In genomic region chr2:232568161-232568560, GRCh38 we compare ENCODE assay signal across 10 cellular contexts. TPM values are rescaled to one million over a fixed set of nuclear protein-coding genes. Genes with fewer than 3 reads are reported as not detected.
DNase-seq lines count a peak whose midpoint lies in the region; ATAC-seq and TF ChIP-seq lines count a peak whose summit lies in the region.
"Had no signal": no experiment of that assay in that cellular context is flagged by ENCODE, and none has a peak within 500 bp of the region (broad histone marks: within the 10 kb centered on the region; RNA-seq: fewer than 3 reads in every experiment).

No MANE protein-coding gene starts in this region.

- peaks cover 7 to 9% of the 10 kb centered on the region in 2 experiments; a peak in 3 of 4 replicates for H3K4me1 Mint-ChIP-seq in H9
- H3K4me1 Mint-ChIP-seq: activated CD4-positive, alpha-beta T cell treated with anti-CD3 and anti-CD28 coated beads, Interleukin-2, amount 10 ng/mL, durations not matched to agents 7 days and 5 days had no signal

- peaks cover 42 to 90% (median 74%) of the 10 kb centered on the region in 3 experiments; a peak in 6 of 7 replicates for H3K36me3 Mint-ChIP-seq in H9 (ENCODE audit: insufficient read depth in 1 of 3, low read depth in 3 of 3)

- H2BK15ac ChIP-seq in H9 (ENCODE audit: low read depth, low read length): no peak overlapping the region

- no peaks in the 10 kb centered on the region for H3K79me2 ChIP-seq in H9 (ENCODE audit: insufficient read depth, low read length)

- peak; percentile 90 for DNase-seq in EH (ENCODE audit: low read depth)
- peak; percentile 49 for DNase-seq in MV-4-11 (lab: John Stamatoyannopoulos, UW)
- DNase-seq in dedifferentiated amniotic fluid mesenchymal stem cell (ENCODE audit: extremely low spot score): peak; percentile 86
- no peak for DNase-seq in mucosa of descending colon
- DNase-seq in H9: no peak
- DNase-seq in DMS114 treated with DMSO at 0.1 percent for 48 hours (lab: John Stamatoyannopoulos, UW; ENCODE audit: unreplicated experiment): no peak
- DNase-seq: activated CD4-positive, alpha-beta T cell treated with anti-CD3 and anti-CD28 coated beads, Interleukin-2, amount 10 ng/mL, durations not matched to agents 7 days and 5 days had no signal

- no peaks in the 10 kb centered on the region for H3K23me2 ChIP-seq in H9 (ENCODE audit: insufficient read length, low read depth, low read length, poor library complexity, severe bottlenecking)

- H3K23ac ChIP-seq in H9 (ENCODE audit: insufficient read length, low read depth, low read length): no peak overlapping the region

- no peak overlapping the region for H4K8ac ChIP-seq in H9 (replicated peaks; ENCODE audit: insufficient read length, low read depth, low read length)

- intact Hi-C loops in mucosa of descending colon (cut with DNase I, micrococcal nuclease): no loop called here

- ATAC-seq in mucosa of descending colon (peak; percentile 79), HG02678 (IDR thresholded peaks at IDR 0.05; ENCODE audit: unreplicated experiment) (no peak), GM18498 (IDR thresholded peaks at IDR 0.05; ENCODE audit: unreplicated experiment) (no peak)

- H3K4me1 ChIP-seq in mucosa of descending colon (ENCODE audit: low read depth): peaks cover 11% of the 10 kb centered on the region
- H3K4me1 ChIP-seq in H9 (ENCODE audit: insufficient read depth, low read length): no peaks in the 10 kb centered on the region

- no peak overlapping the region for H4K5ac ChIP-seq in H9 (ENCODE audit: insufficient read length, low read depth, low read length)

- no CpG with 5 or more reads among the region's 5 CpGs for WGBS in H9 (ENCODE audit: extremely low coverage, insufficient read length, low lambda C conversion rate)

- no peaks in the 10 kb centered on the region for H4K20me1 ChIP-seq in H9 (ENCODE audit: control insufficient read depth, insufficient read depth, insufficient read length)

- no peak overlapping the region for H3K14ac ChIP-seq in H9 (ENCODE audit: insufficient read depth, low read length)

- no peaks in the 10 kb centered on the region for H3K27me3 Mint-ChIP-seq in H9 (ENCODE audit: low read depth)
- H3K27me3 Mint-ChIP-seq: activated CD4-positive, alpha-beta T cell treated with anti-CD3 and anti-CD28 coated beads, Interleukin-2, amount 10 ng/mL, durations not matched to agents 7 days and 5 days had no signal

- H3K79me1 ChIP-seq in H9 (ENCODE audit: insufficient read depth, low read depth, low read length, poor library complexity, severe bottlenecking): no peaks in the 10 kb centered on the region

- H2BK120ac ChIP-seq in H9 (ENCODE audit: low read depth, low read length, poor library complexity, severe bottlenecking): no peak overlapping the region

- H3K9ac ChIP-seq in H9 (ENCODE audit: extremely low read depth, insufficient read length, low read length): no peak overlapping the region

- H3K4me2 ChIP-seq in H9 (ENCODE audit: insufficient read depth, insufficient read length, low read length): no peak overlapping the region

- no peak overlapping the region for H3K18ac ChIP-seq in H9 (ENCODE audit: insufficient read length, low read depth, low read length)

- no peak overlapping the region for H3K27ac Mint-ChIP-seq in H9
- H3K27ac Mint-ChIP-seq: activated CD4-positive, alpha-beta T cell treated with anti-CD3 and anti-CD28 coated beads, Interleukin-2, amount 10 ng/mL, durations not matched to agents 7 days and 5 days had no signal

- H2BK12ac ChIP-seq in H9 (ENCODE audit: insufficient read length, low read depth, low read length): no peak overlapping the region

- no peak overlapping the region for H2AK5ac ChIP-seq in H9 (ENCODE audit: insufficient read length, low read length)

- H2BK20ac ChIP-seq in H9 (ENCODE audit: low read depth, low read length, poor library complexity, severe bottlenecking): no peak overlapping the region

- H3K4me3 ChIP-seq in mucosa of descending colon: no peak overlapping the region

- no peak overlapping the region for H2AFZ ChIP-seq in H9 (ENCODE audit: low read length)

- no peak overlapping the region for H3T11ph ChIP-seq in H9 (ENCODE audit: low read length)

- no peak overlapping the region for H3K56ac ChIP-seq in H9 (ENCODE audit: insufficient read length, low read depth, low read length)

- peaks cover 13% of the 10 kb centered on the region for H3K36me3 ChIP-seq in mucosa of descending colon (ENCODE audit: low read depth)

- H3K9me3 ChIP-seq in mucosa of descending colon: no peaks in the 10 kb centered on the region
- H3K9me3 ChIP-seq in H9 (ENCODE audit: control insufficient read depth, low read depth, low read length): no peaks in the 10 kb centered on the region
- H3K9me3 ChIP-seq: neutrophil had no signal

- no peak overlapping the region for H4K91ac ChIP-seq in H9 (ENCODE audit: insufficient read length, low read depth, low read length)

- H3K27me3 ChIP-seq in H9 (ENCODE audit: insufficient read depth, low read length): no peaks in the 10 kb centered on the region
- H3K27me3 ChIP-seq: neutrophil had no signal

- H3K4me3 Mint-ChIP-seq in H9: no peak overlapping the region
- H3K4me3 Mint-ChIP-seq: activated CD4-positive, alpha-beta T cell treated with anti-CD3 and anti-CD28 coated beads, Interleukin-2, amount 10 ng/mL, durations not matched to agents 7 days and 5 days had no signal

- TF ChIP-seq CTCF in mucosa of descending colon (IDR thresholded peaks at IDR 0.05) (no peak), H9 (conservative IDR thresholded peaks at IDR 0.05) (no peak)

- H2BK5ac ChIP-seq in H9 (ENCODE audit: insufficient read length, low read length): no peak overlapping the region

- H3K9me3 Mint-ChIP-seq in H9: no peaks in the 10 kb centered on the region
- H3K9me3 Mint-ChIP-seq: activated CD4-positive, alpha-beta T cell treated with anti-CD3 and anti-CD28 coated beads, Interleukin-2, amount 10 ng/mL, durations not matched to agents 7 days and 5 days had no signal

- H3K27ac ChIP-seq in H9 (ENCODE audit: insufficient read length, low read depth, low read length): no peak overlapping the region
- H3K27ac ChIP-seq: neutrophil had no signal

- no peak overlapping the region for H3K4ac ChIP-seq in H9 (ENCODE audit: low read depth, low read length)

RNA-seq across cellular contexts. Expression of gene EIF4E2, which starts 17.7 kb away (rescaled TPM):
- total RNA-seq in mucosa of descending colon (100 to 1,000 TPM in 1 of 3 donors, 10 to 100 TPM in 2; 62.7 to 116 (median 90.9) TPM), H9 (2021) (108 and 109 TPM in 2 replicates)

RNA-seq across cellular contexts. Expression of gene TIGD1, which starts 17.8 kb away (rescaled TPM):
- total RNA-seq in mucosa of descending colon: 1 to 10 TPM; 4.1 to 5.6 (median 5.4) TPM
- 4.8 and 6.3 TPM in 2 replicates for total RNA-seq in H9 (2021)

RNA-seq across cellular contexts. Expression of gene CHRNG, which starts 28.7 kb away (rescaled TPM):
- total RNA-seq in mucosa of descending colon: not detected
- not detected in 2 replicates for total RNA-seq in H9 (2021)
- total RNA-seq: activated CD4-positive, alpha-beta T cell treated with anti-CD3 and anti-CD28 coated beads, Interleukin-2, amount 10 ng/mL, durations not matched to agents 7 days and 5 days had no signal

RNA-seq across cellular contexts. Expression of gene CHRND, which starts 42.2 kb away (rescaled TPM):
- not detected for total RNA-seq in mucosa of descending colon
- total RNA-seq in H9 (2021): not detected in 2 replicates
- total RNA-seq: activated CD4-positive, alpha-beta T cell treated with anti-CD3 and anti-CD28 coated beads, Interleukin-2, amount 10 ng/mL, durations not matched to agents 7 days and 5 days had no signal

RNA-seq across cellular contexts. Expression of gene PRSS56, which starts 48.0 kb away (rescaled TPM):
- total RNA-seq in mucosa of descending colon (not detected), H9 (2021) (not detected in 2 replicates)
- total RNA-seq: activated CD4-positive, alpha-beta T cell treated with anti-CD3 and anti-CD28 coated beads, Interleukin-2, amount 10 ng/mL, durations not matched to agents 7 days and 5 days had no signal

Comparison
In these comparisons a context has a peak if more than half of its experiments do, and no peak if none do; other contexts are left out.
1. DNase-seq: peak in EH (single experiment), MV-4-11 (single experiment) and dedifferentiated amniotic fluid mesenchymal stem cell (single experiment); none in mucosa of descending colon (0 of 3), H9 (single experiment) and DMS114 treated with DMSO at 0.1 percent for 48 hours (single experiment).